ENCODE assay signal across 9 cellular contexts in genomic region chr13:46665243-46665629, GRCh38.
A peak's percentile ranks its signal among the peaks of the same experiment; 100 is the strongest.
DNase-seq lines count a peak whose midpoint lies in the region; ATAC-seq, FAIRE-seq and TF ChIP-seq lines count a peak whose summit lies in the region.
"Had no signal": no experiment of that assay in that cellular context is flagged by ENCODE, and none has a peak within 500 bp of the region (broad histone marks: within the 10 kb centered on the region; RNA-seq: fewer than 3 reads in every experiment).

No MANE protein-coding gene starts in this region.

- intact Hi-C loops in CD4-positive, alpha-beta T cell (cut with DNase I, micrococcal nuclease) = loop anchor here (5.0 kb wide), 1 partner anchor 113 kb away; the partner anchor contains the start of gene LRCH1 (in 2 of the 2)

- peaks cover 15% of the 10 kb centered on the region for H3K36me3 Mint-ChIP-seq in CD4-positive, alpha-beta T cell (ENCODE audit: low read depth)
- H3K36me3 Mint-ChIP-seq in neural progenitor cell = peaks cover 2% of the 10 kb centered on the region

- H3K27me3 Mint-ChIP-seq in CD4-positive, alpha-beta T cell = no peaks in the 10 kb centered on the region
- no peaks in the 10 kb centered on the region for H3K27me3 Mint-ChIP-seq in neural progenitor cell (ENCODE audit: insufficient read depth, low read depth)

- H4K20me1 ChIP-seq in neural progenitor cell (ENCODE audit: low read depth) = no peaks in the 10 kb centered on the region

- no peak for FAIRE-seq in GM12892 (lab: Jason Lieb, UNC)

- no peak overlapping the region for H2AFZ ChIP-seq in neural progenitor cell (replicated peaks)

- no peaks in the 10 kb centered on the region for H3K9me3 Mint-ChIP-seq in CD4-positive, alpha-beta T cell
- no peaks in the 10 kb centered on the region for H3K9me3 Mint-ChIP-seq in neural progenitor cell

- ATAC-seq in CD4-positive, alpha-beta T cell (ENCODE audit: poor library complexity) = no peak

- peaks cover 7% of the 10 kb centered on the region for H3K36me3 ChIP-seq in KOPT-K1 (ENCODE audit: insufficient read depth, low read length)
- peaks cover 0 to 2% of the 10 kb centered on the region in 2 donors for H3K36me3 ChIP-seq in duodenal mucosa (ENCODE audit: control insufficient read depth in 1 of 2, insufficient read depth in 2 of 2, low read length in 2 of 2)
- no peaks in the 10 kb centered on the region for H3K36me3 ChIP-seq in neural progenitor cell
- H3K36me3 ChIP-seq in MG63 = no peaks in the 10 kb centered on the region

- CTCF ChIA-PET in CD4-positive, alpha-beta T cell (lab: Charles Lee) = no interaction called here

- H3F3A ChIP-seq in neural progenitor cell (ENCODE audit: low read depth) = peaks cover 4% of the 10 kb centered on the region

- H3K4me1 Mint-ChIP-seq in CD4-positive, alpha-beta T cell (ENCODE audit: low read depth) = peaks cover 69% of the 10 kb centered on the region
- H3K4me1 Mint-ChIP-seq in neural progenitor cell = peaks cover 34% of the 10 kb centered on the region

- H3K27ac ChIP-seq in CD4-positive, alpha-beta T cell (ENCODE audit: low read depth, low read length) = peak overlapping the region; percentile 18
- H3K27ac ChIP-seq in KOPT-K1 (ENCODE audit: low read depth, low read length, poor library complexity, severe bottlenecking) (peak overlapping the region; percentile 29), duodenal mucosa (ENCODE audit: low read depth, low read length) (no peak overlapping the region), neural progenitor cell (no peak overlapping the region)

- H3K4me2 ChIP-seq in neural progenitor cell = no peak overlapping the region

- TF ChIP-seq CTCF in CD4-positive, alpha-beta T cell (IDR thresholded peaks at IDR 0.05) = no peak
- TF ChIP-seq CTCF in neural progenitor cell (IDR thresholded peaks at IDR 0.05) = no peak

- peak overlapping the region; percentile 73 for H3K4me3 Mint-ChIP-seq in CD4-positive, alpha-beta T cell
- no peak overlapping the region for H3K4me3 Mint-ChIP-seq in neural progenitor cell

- POLR2A ChIA-PET in CD4-positive, alpha-beta T cell (lab: Charles Lee) = interaction anchor here (1.2 kb wide), 1 partner anchor 12 kb away, joined by 3 read pairs; no protein-coding TSS in a partner anchor

- no peaks in the 10 kb centered on the region for H3K79me2 ChIP-seq in neural progenitor cell (ENCODE audit: low read depth)

- H3K9ac ChIP-seq in duodenal mucosa (ENCODE audit: low read depth in 1 of 2, low read length in 2 of 2) (peak overlapping the region; percentile 3 to 14), neural progenitor cell (no peak overlapping the region)

- no peak for DNase-seq in CD4-positive, alpha-beta T cell
- DNase-seq in neural progenitor cell (ENCODE audit: low spot score) = no peak
- DNase-seq in NCI-H2081 (lab: John Stamatoyannopoulos, UW) = no peak
- DNase-seq in MG63 = no peak
- no peak for DNase-seq in GM12892 (ENCODE audit: insufficient read length)
- DNase-seq in NK-92 treated with Interleukin-12 subunit alpha and Interleukin-12 subunit beta, amount 100 ng/mL, for 24 hours (lab: John Stamatoyannopoulos, UW) = no peak
- DNase-seq: dorsolateral prefrontal cortex had no signal

- H3K27me3 ChIP-seq in CD4-positive, alpha-beta T cell (ENCODE audit: control insufficient read depth, insufficient read depth, low read length) = no peaks in the 10 kb centered on the region
- H3K27me3 ChIP-seq in duodenal mucosa (ENCODE audit: control insufficient read depth in 1 of 2, insufficient read depth in 2 of 2, low read length in 2 of 2) (no peaks in the 10 kb centered on the region), neural progenitor cell (no peaks in the 10 kb centered on the region), MG63 (no peaks in the 10 kb centered on the region)
- H3K27me3 ChIP-seq: dorsolateral prefrontal cortex had no signal

- peak overlapping the region; percentile 81 for H3K27ac Mint-ChIP-seq in CD4-positive, alpha-beta T cell
- peak overlapping the region; percentile 61 for H3K27ac Mint-ChIP-seq in neural progenitor cell

- H3K4me1 ChIP-seq in duodenal mucosa (ENCODE audit: control insufficient read depth in 1 of 2, insufficient read depth in 2 of 2, low read length in 2 of 2) = peaks cover 39 to 60% of the 10 kb centered on the region in 2 donors
- peaks cover 37% of the 10 kb centered on the region for H3K4me1 ChIP-seq in neural progenitor cell

- no peak overlapping the region for H3K4me3 ChIP-seq in duodenal mucosa (ENCODE audit: low read depth in 1 of 2, low read length in 2 of 2)
- no peak overlapping the region for H3K4me3 ChIP-seq in neural progenitor cell
- no peak overlapping the region for H3K4me3 ChIP-seq in MG63
- H3K4me3 ChIP-seq: dorsolateral prefrontal cortex had no signal

- no peaks in the 10 kb centered on the region for H3K9me3 ChIP-seq in CD4-positive, alpha-beta T cell (ENCODE audit: control insufficient read depth, low read length)
- H3K9me3 ChIP-seq in KOPT-K1 (ENCODE audit: insufficient read depth, low read length, poor library complexity, severe bottlenecking) = no peaks in the 10 kb centered on the region
- H3K9me3 ChIP-seq in duodenal mucosa (ENCODE audit: control insufficient read depth in 1 of 2, low read length in 2 of 2) = no peaks in the 10 kb centered on the region
- H3K9me3 ChIP-seq in neural progenitor cell (ENCODE audit: low read depth) = no peaks in the 10 kb centered on the region
- H3K9me3 ChIP-seq in MG63 = no peaks in the 10 kb centered on the region

- TF ChIP-seq POLR2A in GM12892 (IDR thresholded peaks at IDR 0.05; ENCODE audit: low read depth, low read length) = no peak

Comparison
In these comparisons a context has a peak if more than half of its experiments do, and no peak if none do; other contexts are left out.
1. H3K27ac ChIP-seq: peak in CD4-positive, alpha-beta T cell (single experiment) and KOPT-K1 (single experiment); none in duodenal mucosa (single experiment) and neural progenitor cell (single experiment).